Comparison of ENCODE assay signal across 9 cellular contexts in the genomic region with DNA sequence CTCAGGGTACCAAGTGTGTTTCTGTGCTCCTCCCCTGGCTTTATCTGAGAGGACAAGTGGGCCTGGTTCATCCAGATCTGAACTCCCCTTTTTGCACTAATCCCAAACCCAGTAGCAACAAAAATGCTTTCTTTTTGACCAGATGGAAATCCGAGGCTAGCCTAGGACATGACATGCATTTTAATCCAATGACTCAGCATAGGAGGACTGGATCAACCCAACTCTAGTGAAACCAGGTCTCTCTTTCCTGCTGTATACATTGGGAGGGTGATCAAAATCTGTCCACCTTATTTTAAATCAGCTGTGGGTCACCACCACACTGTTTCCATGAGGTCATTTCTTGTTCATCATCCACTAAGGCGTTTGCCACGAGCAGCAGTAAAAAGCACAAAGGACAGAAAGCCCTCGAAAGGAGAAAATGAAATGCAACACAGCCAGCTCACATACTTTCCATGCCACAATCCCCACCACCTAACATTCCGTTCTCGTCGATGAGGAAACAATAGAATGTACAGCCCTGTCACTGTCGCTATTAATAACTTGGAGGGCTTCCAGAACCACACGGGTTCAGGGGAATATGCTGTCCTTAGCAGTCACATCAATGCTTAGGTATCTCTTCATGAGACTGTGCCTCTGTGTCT.
DNase-seq lines count a peak whose midpoint lies in the region; ATAC-seq and TF ChIP-seq lines count a peak whose summit lies in the region.
"Had no signal": no experiment of that assay in that cellular context is flagged by ENCODE, and none has a peak within 500 bp of the region (broad histone marks: within the 10 kb centered on the region; RNA-seq: fewer than 3 reads in every experiment).

No MANE protein-coding gene starts in this region.

- no peaks in the 10 kb centered on the region for H3K9me3 ChIP-seq in SK-N-SH
- H3K9me3 ChIP-seq in effector memory CD4-positive, alpha-beta T cell (ENCODE audit: control insufficient read depth, low read length), result no peaks in the 10 kb centered on the region
- H3K9me3 ChIP-seq: right lobe of liver had no signal

- DNase-seq in GM04503 (ENCODE audit: low read depth) (peak; percentile 92), SK-N-SH (no peak), foreskin keratinocyte (peak; percentile 92 to 96), renal cortical epithelial cell (ENCODE audit: low read depth) (peak; percentile 94), cerebellum (ENCODE audit: low spot score) (no peak), NCI-H1092 (lab: John Stamatoyannopoulos, UW) (no peak)
- no peak for DNase-seq in effector memory CD4-positive, alpha-beta T cell
- no peak for DNase-seq in activated CD4-positive, CD25-positive, alpha-beta regulatory T cell (lab: John Stamatoyannopoulos, UW)
- DNase-seq: right lobe of liver had no signal

- H3K36me3 ChIP-seq in SK-N-SH (replicated peaks in 1 of 2; ENCODE audit: control insufficient read depth in 1 of 2, insufficient read depth in 2 of 2, low read length in 1 of 2), result peaks cover 0 to 3% of the 10 kb centered on the region in 2 experiments
- no peaks in the 10 kb centered on the region for H3K36me3 ChIP-seq in effector memory CD4-positive, alpha-beta T cell (ENCODE audit: control insufficient read depth, insufficient read depth, low read length)
- H3K36me3 ChIP-seq: right lobe of liver had no signal

- no peaks in the 10 kb centered on the region for H4K20me1 ChIP-seq in SK-N-SH (ENCODE audit: insufficient read depth)

- POLR2A ChIA-PET in SK-N-SH (lab: Yijun Ruan, JAX), result no interaction called here

- H3K4me3 ChIP-seq in SK-N-SH (ENCODE audit: low read depth in 2 of 2, low read length in 1 of 2), result peak overlapping the region in 1 of 2 experiments; percentile 35; a peak in 3 of 4 replicates
- no peak overlapping the region for H3K4me3 ChIP-seq in effector memory CD4-positive, alpha-beta T cell (ENCODE audit: insufficient read depth, low read depth, low read length, poor library complexity, severe bottlenecking)
- H3K4me3 ChIP-seq: right lobe of liver had no signal

- CTCF ChIA-PET in SK-N-SH (lab: Yijun Ruan, JAX), result interaction anchor here (1.4 to 2.5 kb wide), 2 partner anchors 10 kb away, joined by 3 to 7 read pairs; no protein-coding TSS in a partner anchor

- H2AFZ ChIP-seq in SK-N-SH (ENCODE audit: low read depth), result peak overlapping the region; percentile 66; the same call in 1 of the 2 replicates

- H3K27ac ChIP-seq in SK-N-SH (ENCODE audit: low read depth in 2 of 2, low read length in 1 of 2), result peak overlapping the region; percentile 82 to 83
- peak overlapping the region; percentile 90 for H3K27ac ChIP-seq in foreskin keratinocyte
- H3K27ac ChIP-seq in effector memory CD4-positive, alpha-beta T cell (ENCODE audit: insufficient read depth, low read length, poor library complexity, severe bottlenecking), result no peak overlapping the region
- H3K27ac ChIP-seq: right lobe of liver had no signal

- 6% methylated on average over 9 of the region's 9 CpGs for WGBS in SK-N-SH (ENCODE audit: low lambda C conversion rate)

- H3K79me2 ChIP-seq in SK-N-SH (ENCODE audit: insufficient read depth), result no peaks in the 10 kb centered on the region

- H3K4me1 ChIP-seq in SK-N-SH (ENCODE audit: control insufficient read depth in 1 of 2, insufficient read depth in 2 of 2, low read depth in 1 of 2, low read length in 1 of 2) (0 out of 4 replicates have a peak, but pooled peaks cover 0 to 11% of the 10 kb centered on the region in 2 experiments), foreskin keratinocyte (peaks cover 15% of the 10 kb centered on the region)
- H3K4me1 ChIP-seq in effector memory CD4-positive, alpha-beta T cell (ENCODE audit: control insufficient read depth, insufficient read depth, low read length, poor library complexity, severe bottlenecking), result no peaks in the 10 kb centered on the region
- H3K4me1 ChIP-seq: right lobe of liver had no signal

- peak; percentile 97 for ATAC-seq in foreskin keratinocyte

- peak in 1 of 2 experiments; percentile 76; a peak in 2 of 4 replicates for TF ChIP-seq EP300 in SK-N-SH (IDR thresholded peaks at IDR 0.05; ENCODE audit: borderline replicate concordance in 1 of 2, low read depth in 1 of 2, low read length in 1 of 2)

- no peak for TF ChIP-seq RAD21 in SK-N-SH (IDR thresholded peaks at IDR 0.05; ENCODE audit: low read length)

- no peaks in the 10 kb centered on the region for H3K9me2 ChIP-seq in SK-N-SH

- peak overlapping the region; percentile 65 for H3K9ac ChIP-seq in SK-N-SH

- TF ChIP-seq CTCF in SK-N-SH (IDR thresholded peaks at IDR 0.05) (no peak), foreskin keratinocyte (conservative IDR thresholded peaks at IDR 0.05) (no peak)

- H3F3A ChIP-seq in SK-N-SH (replicated peaks; ENCODE audit: insufficient read depth), result peaks cover 7% of the 10 kb centered on the region

- peak overlapping the region; percentile 64 for H3K4me2 ChIP-seq in SK-N-SH

- H3K27me3 ChIP-seq in SK-N-SH (ENCODE audit: insufficient read depth) (no peaks in the 10 kb centered on the region), foreskin keratinocyte (no peaks in the 10 kb centered on the region)
- no peaks in the 10 kb centered on the region for H3K27me3 ChIP-seq in effector memory CD4-positive, alpha-beta T cell (replicated peaks; ENCODE audit: control insufficient read depth, insufficient read depth, low read length, poor library complexity, severe bottlenecking)
- H3K27me3 ChIP-seq: right lobe of liver had no signal

TF ChIP-seq in SK-N-SH, 30 proteins besides CTCF, POLR2A, EP300 and RAD21 (continues in another document):
- TF ChIP-seq JUND (IDR thresholded peaks at IDR 0.05) (peak; percentile 92), CHD2 (IDR thresholded peaks at IDR 0.05; ENCODE audit: low read length, partially characterized antibody) (no peak), EZH2phosphoT487 (IDR thresholded peaks at IDR 0.05; ENCODE audit: borderline replicate concordance, low read depth) (no peak), TAF1 (IDR thresholded peaks at IDR 0.05; ENCODE audit: borderline replicate concordance, low read depth, low read length) (no peak), YY1 (IDR thresholded peaks at IDR 0.05; ENCODE audit: low read depth) (no peak), POLR2AphosphoS5 (IDR thresholded peaks at IDR 0.05; ENCODE audit: low read depth, low read length) (no peak), FOSL2 (IDR thresholded peaks at IDR 0.05; ENCODE audit: borderline replicate concordance, low read depth) (peak; percentile 79), MEF2A (IDR thresholded peaks at IDR 0.05; ENCODE audit: borderline replicate concordance, low read depth) (peak; percentile 67; the same call in 1 of the 2 replicates), RFX5 (IDR thresholded peaks at IDR 0.05; ENCODE audit: low read length) (no peak), ELF1 (IDR thresholded peaks at IDR 0.05) (no peak), RXRA (IDR thresholded peaks at IDR 0.05; ENCODE audit: borderline replicate concordance, low read depth) (peak; percentile 78), TCF12 (IDR thresholded peaks at IDR 0.05) (peak; percentile 86), TEAD4 (IDR thresholded peaks at IDR 0.05; ENCODE audit: borderline replicate concordance, insufficient read depth) (peak; percentile 76; the same call in 1 of the 2 replicates), SMC3 (IDR thresholded peaks at IDR 0.05; ENCODE audit: low read depth, low read length) (no peak), GATA2 (CRISPR knock-in tag; IDR thresholded peaks at IDR 0.05) (no peak), NRF1 (IDR thresholded peaks at IDR 0.05; ENCODE audit: low read depth, low read length) (no peak), SIN3A (IDR thresholded peaks at IDR 0.05; ENCODE audit: borderline replicate concordance, low read depth, low read length) (no peak), FOXJ3 (CRISPR knock-in tag; IDR thresholded peaks at IDR 0.05) (no peak)
- TF ChIP-seq, protein P1, sequence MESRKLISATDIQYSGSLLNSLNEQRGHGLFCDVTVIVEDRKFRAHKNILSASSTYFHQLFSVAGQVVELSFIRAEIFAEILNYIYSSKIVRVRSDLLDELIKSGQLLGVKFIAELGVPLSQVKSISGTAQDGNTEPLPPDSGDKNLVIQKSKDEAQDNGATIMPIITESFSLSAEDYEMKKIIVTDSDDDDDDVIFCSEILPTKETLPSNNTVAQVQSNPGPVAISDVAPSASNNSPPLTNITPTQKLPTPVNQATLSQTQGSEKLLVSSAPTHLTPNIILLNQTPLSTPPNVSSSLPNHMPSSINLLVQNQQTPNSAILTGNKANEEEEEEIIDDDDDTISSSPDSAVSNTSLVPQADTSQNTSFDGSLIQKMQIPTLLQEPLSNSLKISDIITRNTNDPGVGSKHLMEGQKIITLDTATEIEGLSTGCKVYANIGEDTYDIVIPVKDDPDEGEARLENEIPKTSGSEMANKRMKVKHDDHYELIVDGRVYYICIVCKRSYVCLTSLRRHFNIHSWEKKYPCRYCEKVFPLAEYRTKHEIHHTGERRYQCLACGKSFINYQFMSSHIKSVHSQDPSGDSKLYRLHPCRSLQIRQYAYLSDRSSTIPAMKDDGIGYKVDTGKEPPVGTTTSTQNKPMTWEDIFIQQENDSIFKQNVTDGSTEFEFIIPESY (IDR thresholded peaks at IDR 0.05; ENCODE audit: borderline replicate concordance, low read depth), result no peak
- TF ChIP-seq, protein P2, sequence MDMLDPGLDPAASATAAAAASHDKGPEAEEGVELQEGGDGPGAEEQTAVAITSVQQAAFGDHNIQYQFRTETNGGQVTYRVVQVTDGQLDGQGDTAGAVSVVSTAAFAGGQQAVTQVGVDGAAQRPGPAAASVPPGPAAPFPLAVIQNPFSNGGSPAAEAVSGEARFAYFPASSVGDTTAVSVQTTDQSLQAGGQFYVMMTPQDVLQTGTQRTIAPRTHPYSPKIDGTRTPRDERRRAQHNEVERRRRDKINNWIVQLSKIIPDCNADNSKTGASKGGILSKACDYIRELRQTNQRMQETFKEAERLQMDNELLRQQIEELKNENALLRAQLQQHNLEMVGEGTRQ (IDR thresholded peaks at IDR 0.05; ENCODE audit: borderline replicate concordance, low read depth, low read length), result no peak
- TF ChIP-seq, protein P3, sequence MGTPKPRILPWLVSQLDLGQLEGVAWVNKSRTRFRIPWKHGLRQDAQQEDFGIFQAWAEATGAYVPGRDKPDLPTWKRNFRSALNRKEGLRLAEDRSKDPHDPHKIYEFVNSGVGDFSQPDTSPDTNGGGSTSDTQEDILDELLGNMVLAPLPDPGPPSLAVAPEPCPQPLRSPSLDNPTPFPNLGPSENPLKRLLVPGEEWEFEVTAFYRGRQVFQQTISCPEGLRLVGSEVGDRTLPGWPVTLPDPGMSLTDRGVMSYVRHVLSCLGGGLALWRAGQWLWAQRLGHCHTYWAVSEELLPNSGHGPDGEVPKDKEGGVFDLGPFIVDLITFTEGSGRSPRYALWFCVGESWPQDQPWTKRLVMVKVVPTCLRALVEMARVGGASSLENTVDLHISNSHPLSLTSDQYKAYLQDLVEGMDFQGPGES (IDR thresholded peaks at IDR 0.05; ENCODE audit: low read depth, low read length), result no peak
- TF ChIP-seq, protein P4, sequence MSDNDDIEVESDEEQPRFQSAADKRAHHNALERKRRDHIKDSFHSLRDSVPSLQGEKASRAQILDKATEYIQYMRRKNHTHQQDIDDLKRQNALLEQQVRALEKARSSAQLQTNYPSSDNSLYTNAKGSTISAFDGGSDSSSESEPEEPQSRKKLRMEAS (IDR thresholded peaks at IDR 0.05; ENCODE audit: low read depth), result peak; percentile 77; the same call in 1 of the 2 replicates

Comparison
In these comparisons a context has a peak if more than half of its experiments do, and no peak if none do; other contexts are left out.
1. DNase-seq: peak in GM04503 (single experiment), foreskin keratinocyte (2 of 2) and renal cortical epithelial cell (single experiment); none in SK-N-SH (single experiment), effector memory CD4-positive, alpha-beta T cell (0 of 3), cerebellum (single experiment), NCI-H1092 (single experiment) and activated CD4-positive, CD25-positive, alpha-beta regulatory T cell (0 of 4).